8 cellular contexts compared by ENCODE assay signal in the genomic region with DNA sequence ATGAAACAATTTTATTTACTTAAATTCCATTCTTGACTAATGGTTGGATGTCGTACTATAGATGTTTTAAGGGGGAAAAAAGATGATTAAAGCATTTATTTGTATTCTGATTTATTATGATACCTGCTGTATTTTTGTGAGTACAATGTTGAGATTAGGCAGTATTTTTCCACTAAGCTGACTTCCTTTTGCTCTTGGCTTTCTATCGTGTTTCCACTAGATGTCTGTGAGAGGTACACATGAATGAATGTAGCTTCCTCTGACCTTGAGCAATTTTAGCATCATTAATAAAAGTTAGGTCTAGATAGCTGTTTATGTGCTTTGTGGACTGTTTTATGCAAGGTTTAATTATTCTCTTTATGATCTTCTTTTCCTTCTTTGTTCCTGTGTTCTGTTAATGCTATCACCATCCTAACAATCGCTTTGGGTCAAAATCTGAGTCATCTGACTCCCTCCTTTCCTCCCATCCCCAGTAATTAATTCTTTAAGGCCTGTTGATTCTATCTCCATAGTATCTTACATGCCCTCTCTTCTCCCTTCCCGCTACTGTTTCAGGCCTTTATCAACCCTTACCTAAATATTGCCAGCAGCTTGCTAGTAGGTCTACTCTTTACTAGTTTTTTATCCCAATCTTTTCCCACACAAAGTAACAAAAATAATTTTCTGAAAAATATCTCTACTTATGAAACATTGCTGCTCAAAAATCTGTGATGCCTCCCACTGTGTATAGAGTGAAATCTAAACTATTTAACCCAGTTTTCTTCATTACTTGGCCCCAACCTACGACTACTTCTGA.
DNase-seq lines count a peak whose midpoint lies in the region; ATAC-seq and TF ChIP-seq lines count a peak whose summit lies in the region.

No MANE protein-coding gene starts in this region.

- DNase-seq in RPMI7951 (ENCODE audit: low read depth), result peak; percentile 80
- DNase-seq in GDM1 (lab: John Stamatoyannopoulos, UW), result no peak
- DNase-seq in T1000 (lab: John Stamatoyannopoulos, UW), result no peak
- DNase-seq in glutamatergic neuron, result no peak

- H3K9me3 ChIP-seq in ES-I3 (ENCODE audit: control insufficient read depth, insufficient read depth, low read length), result no peaks in the 10 kb centered on the region
- H3K9me3 ChIP-seq in duodenal mucosa (ENCODE audit: control insufficient read depth in 1 of 2, low read length in 2 of 2), result no peaks in the 10 kb centered on the region
- no peaks in the 10 kb centered on the region for H3K9me3 ChIP-seq in neutrophil

- H3K27ac ChIP-seq in duodenal mucosa (ENCODE audit: low read depth, low read length) (peak overlapping the region; percentile 46), neutrophil (peak overlapping the region; percentile 51)

- H3K4me1 Mint-ChIP-seq in glutamatergic neuron (ENCODE audit: low read depth, unreplicated experiment), result peaks cover 10% of the 10 kb centered on the region

- TF ChIP-seq CTCF in neutrophil (IDR thresholded peaks at IDR 0.05) (no peak), glutamatergic neuron (IDR thresholded peaks at IDR 0.05; ENCODE audit: partially characterized antibody, unreplicated experiment) (no peak)

- H3K27me3 ChIP-seq in duodenal mucosa (ENCODE audit: control insufficient read depth in 1 of 2, insufficient read depth in 2 of 2, low read length in 2 of 2), result no peaks in the 10 kb centered on the region
- H3K27me3 ChIP-seq in neutrophil, result no peaks in the 10 kb centered on the region

- H3K4me3 Mint-ChIP-seq in glutamatergic neuron (ENCODE audit: unreplicated experiment), result no peak overlapping the region

- no peaks in the 10 kb centered on the region for H3K36me3 Mint-ChIP-seq in glutamatergic neuron (ENCODE audit: unreplicated experiment)

- peaks cover 55% of the 10 kb centered on the region for H3K4me1 ChIP-seq in ES-I3 (ENCODE audit: insufficient read depth, low read length)
- peaks cover 32 to 33% of the 10 kb centered on the region in 2 donors for H3K4me1 ChIP-seq in duodenal mucosa (ENCODE audit: control insufficient read depth in 1 of 2, insufficient read depth in 2 of 2, low read length in 2 of 2)
- peaks cover 48 to 53% of the 10 kb centered on the region in 2 experiments for H3K4me1 ChIP-seq in neutrophil (ENCODE audit: control insufficient read depth in 1 of 2, insufficient read depth in 1 of 2, low read depth in 1 of 2, low read length in 1 of 2)

- H3K4me3 ChIP-seq in duodenal mucosa (ENCODE audit: low read depth in 1 of 2, low read length in 2 of 2) (no peak overlapping the region), neutrophil (ENCODE audit: low read depth in 1 of 2, low read length in 1 of 2) (no peak overlapping the region)

- H3K27ac Mint-ChIP-seq in glutamatergic neuron (ENCODE audit: unreplicated experiment), result no peak overlapping the region

- H3K9ac ChIP-seq in ES-I3 (ENCODE audit: low read depth, low read length) (peak overlapping the region; percentile 28), duodenal mucosa (ENCODE audit: low read depth in 1 of 2, low read length in 2 of 2) (peak overlapping the region; percentile 2 to 33)

- H3K27me3 Mint-ChIP-seq in glutamatergic neuron (ENCODE audit: unreplicated experiment), result no peaks in the 10 kb centered on the region

- H3K36me3 ChIP-seq in ES-I3 (ENCODE audit: insufficient read depth, low read length), result no peaks in the 10 kb centered on the region
- peaks cover 7 to 9% of the 10 kb centered on the region in 2 donors for H3K36me3 ChIP-seq in duodenal mucosa (ENCODE audit: control insufficient read depth in 1 of 2, insufficient read depth in 2 of 2, low read length in 2 of 2)
- peaks cover 50% of the 10 kb centered on the region for H3K36me3 ChIP-seq in neutrophil

- H3K9me3 Mint-ChIP-seq in glutamatergic neuron (ENCODE audit: unreplicated experiment), result no peaks in the 10 kb centered on the region

- ATAC-seq in HG03521 (IDR thresholded peaks at IDR 0.05; ENCODE audit: unreplicated experiment), result no peak
